Comparison of ENCODE assay signal across 8 cellular contexts in genomic region chr13:32586022-32586900, GRCh38. TPM values are rescaled to one million over a fixed set of nuclear protein-coding genes. Genes with fewer than 3 reads are reported as not detected.
DNase-seq lines count a peak whose midpoint lies in the region; TF ChIP-seq lines count a peak whose summit lies in the region.

TSS of gene PDS5B (plus strand) at chr13:32586452. CDS start at chr13:32648773, 62,321 bp downstream.

- TF ChIP-seq CTCF in GM06990 (IDR thresholded peaks at IDR 0.05; ENCODE audit: insufficient read depth, low read length, poor library complexity, severe bottlenecking), result peak; percentile 38
- TF ChIP-seq CTCF in HFF-Myc (IDR thresholded peaks at IDR 0.05; ENCODE audit: low read depth, low read length, missing control alignments), result peak; percentile 47

- H3K36me3 Mint-ChIP-seq in activated naive CD4-positive, alpha-beta T cell treated with anti-CD3 and anti-CD28 coated beads, Interleukin-2, amount 10 ng/mL, durations not matched to agents 7 days and 5 days, result peaks cover 11% of the 10 kb centered on the region

- peaks cover 11% of the 10 kb centered on the region for H3K27me3 Mint-ChIP-seq in activated naive CD4-positive, alpha-beta T cell treated with anti-CD3 and anti-CD28 coated beads, Interleukin-2, amount 10 ng/mL, durations not matched to agents 7 days and 5 days

- H3K36me3 ChIP-seq in GM06990 (ENCODE audit: control insufficient read depth, insufficient read depth, low read length), result no peaks in the 10 kb centered on the region

- H3K4me1 Mint-ChIP-seq in activated naive CD4-positive, alpha-beta T cell treated with anti-CD3 and anti-CD28 coated beads, Interleukin-2, amount 10 ng/mL, durations not matched to agents 7 days and 5 days, result peaks cover 40% of the 10 kb centered on the region

- H3K27me3 ChIP-seq in GM06990 (replicated peaks; ENCODE audit: control insufficient read depth, insufficient read depth, low read length), result no peaks in the 10 kb centered on the region

- DNase-seq in GM06990 (ENCODE audit: extremely low read depth, insufficient read length) (peak; percentile 97), HFF-Myc (ENCODE audit: extremely low read depth, low read depth) (peak; percentile 46), NAMALWA (ENCODE audit: low spot score) (peak; percentile 96), SK-N-DZ (ENCODE audit: low spot score) (peak; percentile 94), germinal center (ENCODE audit: low spot score) (peak; percentile 94), non-pigmented ciliary epithelial cell (ENCODE audit: low read depth) (peak; percentile 64), superior temporal gyrus (ENCODE audit: extremely low spot score) (peak; percentile 93)
- peak; percentile 95 for DNase-seq in activated naive CD4-positive, alpha-beta T cell treated with anti-CD3 and anti-CD28 coated beads, Interleukin-2, amount 10 ng/mL, durations not matched to agents 7 days and 5 days

- CTCF ChIA-PET in activated naive CD4-positive, alpha-beta T cell treated with anti-CD3 and anti-CD28 coated beads, Interleukin-2, amount 10 ng/mL, durations not matched to agents 7 days and 5 days (lab: Charles Lee), result interaction anchor here (0.9 to 2.5 kb wide), 11 partner anchors 15 to 1136 kb away, joined by 3 to 17 read pairs (median 5); no protein-coding TSS in a partner anchor

- peak within 1 kb of the TSS; percentile 91 for H3K4me3 ChIP-seq in GM06990 (replicated peaks; ENCODE audit: low read depth, low read length)
- peak within 1 kb of the TSS; percentile 77 for H3K4me3 ChIP-seq in HFF-Myc (replicated peaks; ENCODE audit: low read depth, low read length)

- H3K27ac Mint-ChIP-seq in activated naive CD4-positive, alpha-beta T cell treated with anti-CD3 and anti-CD28 coated beads, Interleukin-2, amount 10 ng/mL, durations not matched to agents 7 days and 5 days, result peak within 1 kb of the TSS; percentile 96

- no peaks in the 10 kb centered on the region for H3K9me3 Mint-ChIP-seq in activated naive CD4-positive, alpha-beta T cell treated with anti-CD3 and anti-CD28 coated beads, Interleukin-2, amount 10 ng/mL, durations not matched to agents 7 days and 5 days

- peak within 1 kb of the TSS; percentile 96 for H3K4me3 Mint-ChIP-seq in activated naive CD4-positive, alpha-beta T cell treated with anti-CD3 and anti-CD28 coated beads, Interleukin-2, amount 10 ng/mL, durations not matched to agents 7 days and 5 days

RNA-seq across cellular contexts. Expression of gene PDS5B, which starts in this region (rescaled TPM):
- 7.6 and 14.1 TPM in 2 replicates for polyA plus RNA-seq in SK-N-DZ (2014; cell fraction: cytosol; rRNA removed)
- polyA plus RNA-seq in SK-N-DZ (2014; cell fraction: nucleus; rRNA removed), result 9.7 and 16.0 TPM in 2 replicates

Comparison
In these comparisons a context has a peak if more than half of its experiments do, and no peak if none do; other contexts are left out.
1. Peak in every context shown above with its lines: DNase-seq and H3K4me3 ChIP-seq.
2. DNase-seq: peak in every context shown above with its lines; median percentile 97 in GM06990; 96 in NAMALWA; 95 in activated naive CD4-positive, alpha-beta T cell treated with anti-CD3 and anti-CD28 coated beads, Interleukin-2, amount 10 ng/mL, durations not matched to agents 7 days and 5 days; 94 in SK-N-DZ; 94 in germinal center; 93 in superior temporal gyrus; 64 in non-pigmented ciliary epithelial cell; 46 in HFF-Myc.